Comparison of ENCODE assay signal across 7 cellular contexts in genomic region chr2:230411484-230412368, GRCh38. TPM values are rescaled to one million over a fixed set of nuclear protein-coding genes. Genes with fewer than 3 reads are reported as not detected.
DNase-seq lines count a peak whose midpoint lies in the region; TF ChIP-seq lines count a peak whose summit lies in the region.

No MANE protein-coding gene starts in this region.

- no CpG with 5 or more reads among the region's 61 CpGs for WGBS in H9 (ENCODE audit: extremely low coverage, insufficient read length, low lambda C conversion rate)

- peaks cover 9% of the 10 kb centered on the region for H3K23me2 ChIP-seq in H9 (ENCODE audit: insufficient read length, low read depth, low read length, poor library complexity, severe bottlenecking)

- no peak overlapping the region for H4K5ac ChIP-seq in H9 (ENCODE audit: insufficient read length, low read depth, low read length)

- no peak overlapping the region for H2BK120ac ChIP-seq in H9 (ENCODE audit: low read depth, low read length, poor library complexity, severe bottlenecking)

- no peaks in the 10 kb centered on the region for H4K20me1 ChIP-seq in H9 (ENCODE audit: control insufficient read depth, insufficient read depth, insufficient read length)
- H4K20me1 ChIP-seq in MM.1S (ENCODE audit: insufficient read depth, low read length): no peaks in the 10 kb centered on the region

- H3K4ac ChIP-seq in H9 (ENCODE audit: low read depth, low read length): no peak overlapping the region

- H3K18ac ChIP-seq in H9 (ENCODE audit: insufficient read length, low read depth, low read length): peak overlapping the region; percentile 50

- H3K27ac ChIP-seq in H9 (ENCODE audit: insufficient read length, low read depth, low read length): no peak overlapping the region
- H3K27ac ChIP-seq in MM.1S (ENCODE audit: low read length): peak overlapping the region; percentile 92
- H3K27ac ChIP-seq in caudate nucleus (ENCODE audit: low read depth, low read length): peak overlapping the region; percentile 88

- no peak overlapping the region for H4K8ac ChIP-seq in H9 (replicated peaks; ENCODE audit: insufficient read length, low read depth, low read length)

- H3K36me3 ChIP-seq in MM.1S (replicated peaks; ENCODE audit: insufficient read depth, low read length): no peaks in the 10 kb centered on the region

- H2BK12ac ChIP-seq in H9 (ENCODE audit: insufficient read length, low read depth, low read length): no peak overlapping the region

- no peak overlapping the region for H3T11ph ChIP-seq in H9 (ENCODE audit: low read length)

- H3K23ac ChIP-seq in H9 (ENCODE audit: insufficient read length, low read depth, low read length): no peak overlapping the region

- H3K4me3 ChIP-seq in MM.1S (ENCODE audit: low read length): peak overlapping the region; percentile 78

- H3K36me3 Mint-ChIP-seq in H9 (ENCODE audit: insufficient read depth in 1 of 3, low read depth in 3 of 3): no peaks in the 10 kb centered on the region

- no peak overlapping the region for H2BK5ac ChIP-seq in H9 (ENCODE audit: insufficient read length, low read length)

- H3K79me2 ChIP-seq in H9 (ENCODE audit: insufficient read depth, low read length) (no peaks in the 10 kb centered on the region), MM.1S (ENCODE audit: low read length) (peaks cover 6% of the 10 kb centered on the region)

- H2AK5ac ChIP-seq in H9 (ENCODE audit: insufficient read length, low read length): no peak overlapping the region

- no peak overlapping the region for H2BK15ac ChIP-seq in H9 (ENCODE audit: low read depth, low read length)

- in situ Hi-C loops in GM13976 (cut with MboI; ENCODE audit: low sequenced_read_pairs, unreplicated experiment): loop anchor here (10.0 kb wide), 2 partner anchors 183 to 207 kb away; no protein-coding TSS in a partner anchor

- peak overlapping the region; percentile 56 for H3K14ac ChIP-seq in H9 (ENCODE audit: insufficient read depth, low read length)

- no peak overlapping the region for H3K56ac ChIP-seq in H9 (ENCODE audit: insufficient read length, low read depth, low read length)

- H3K9me3 ChIP-seq in H9 (ENCODE audit: control insufficient read depth, low read depth, low read length): no peaks in the 10 kb centered on the region
- no peaks in the 10 kb centered on the region for H3K9me3 ChIP-seq in MM.1S (replicated peaks; ENCODE audit: insufficient read depth, low read length)

- H3K9ac ChIP-seq in H9 (ENCODE audit: extremely low read depth, insufficient read length, low read length) (peak overlapping the region; percentile 66), MM.1S (ENCODE audit: low read length) (peak overlapping the region; percentile 87)

- H3K9me3 Mint-ChIP-seq in H9: no peaks in the 10 kb centered on the region

- H3F3A ChIP-seq in MM.1S (ENCODE audit: insufficient read depth, low read length): peaks cover 18% of the 10 kb centered on the region

- H3K4me3 Mint-ChIP-seq in H9: peak overlapping the region; percentile 85 to 88

- no peaks in the 10 kb centered on the region for H3K9me2 ChIP-seq in MM.1S (replicated peaks; ENCODE audit: insufficient read depth, low read length)

- H3K4me1 Mint-ChIP-seq in H9: peaks cover 7 to 15% of the 10 kb centered on the region in 2 experiments; a peak in 3 of 4 replicates

- TF ChIP-seq CTCF in GM13976 (IDR thresholded peaks at IDR 0.05; ENCODE audit: borderline replicate concordance, control extremely low read depth, extremely low read depth, insufficient read depth, missing control alignments) (no peak), H9 (conservative IDR thresholded peaks at IDR 0.05) (no peak), MM.1S (IDR thresholded peaks at IDR 0.05; ENCODE audit: low read length) (no peak)

- peak; percentile 86 for DNase-seq in GM13976 (ENCODE audit: low spot score)
- peak; percentile 65 for DNase-seq in H9
- DNase-seq in MM.1S: peak; percentile 89
- DNase-seq in UCSD-AML1 (lab: John Stamatoyannopoulos, UW; ENCODE audit: unreplicated experiment): peak; percentile 68
- peak in 9 of 61 donors; percentile 13 to 45 (median 28) for DNase-seq in caudate nucleus (lab: John Stamatoyannopoulos, UW)
- DNase-seq in iris pigment epithelial cell (ENCODE audit: low read depth): peak; percentile 68
- peak; percentile 49 for DNase-seq in stimulated activated CD4-positive, alpha-beta T cell treated with anti-CD3 and anti-CD28 coated beads, Interleukin-12 subunit alpha, Interleukin-12 subunit beta, amount 100 ng/mL, for 4 hours

- no peaks in the 10 kb centered on the region for H3K79me1 ChIP-seq in H9 (ENCODE audit: insufficient read depth, low read depth, low read length, poor library complexity, severe bottlenecking)

- H3K27me3 ChIP-seq in H9 (ENCODE audit: insufficient read depth, low read length) (peaks cover 4% of the 10 kb centered on the region; the same call in 1 of the 2 replicates), MM.1S (replicated peaks; ENCODE audit: insufficient read depth, low read length) (no peaks in the 10 kb centered on the region)

- H2AFZ ChIP-seq in H9 (ENCODE audit: low read length): no peak overlapping the region
- H2AFZ ChIP-seq in MM.1S (ENCODE audit: low read length): peak overlapping the region; percentile 99

- H2BK20ac ChIP-seq in H9 (ENCODE audit: low read depth, low read length, poor library complexity, severe bottlenecking): no peak overlapping the region

- peaks cover 48% of the 10 kb centered on the region for H3K27me3 Mint-ChIP-seq in H9 (ENCODE audit: low read depth)

- H3K27ac Mint-ChIP-seq in H9: peak overlapping the region in 1 of 3 experiments; percentile 81; a peak in 1 of 7 replicates

- no peaks in the 10 kb centered on the region for H3K4me1 ChIP-seq in H9 (ENCODE audit: insufficient read depth, low read length)
- H3K4me1 ChIP-seq in MM.1S (ENCODE audit: low read length): peaks cover 12% of the 10 kb centered on the region

- H4K91ac ChIP-seq in H9 (ENCODE audit: insufficient read length, low read depth, low read length): no peak overlapping the region

- H3K4me2 ChIP-seq in H9 (ENCODE audit: insufficient read depth, insufficient read length, low read length): peak overlapping the region; percentile 41
- H3K4me2 ChIP-seq in MM.1S (ENCODE audit: low read depth, low read length): peak overlapping the region; percentile 99

RNA-seq across cellular contexts. Expression of gene SP100, which starts 4.3 kb away (rescaled TPM):
- total RNA-seq in H9 (2021): 0.28 and 0.86 TPM in 2 replicates
